In the genomic region with DNA sequence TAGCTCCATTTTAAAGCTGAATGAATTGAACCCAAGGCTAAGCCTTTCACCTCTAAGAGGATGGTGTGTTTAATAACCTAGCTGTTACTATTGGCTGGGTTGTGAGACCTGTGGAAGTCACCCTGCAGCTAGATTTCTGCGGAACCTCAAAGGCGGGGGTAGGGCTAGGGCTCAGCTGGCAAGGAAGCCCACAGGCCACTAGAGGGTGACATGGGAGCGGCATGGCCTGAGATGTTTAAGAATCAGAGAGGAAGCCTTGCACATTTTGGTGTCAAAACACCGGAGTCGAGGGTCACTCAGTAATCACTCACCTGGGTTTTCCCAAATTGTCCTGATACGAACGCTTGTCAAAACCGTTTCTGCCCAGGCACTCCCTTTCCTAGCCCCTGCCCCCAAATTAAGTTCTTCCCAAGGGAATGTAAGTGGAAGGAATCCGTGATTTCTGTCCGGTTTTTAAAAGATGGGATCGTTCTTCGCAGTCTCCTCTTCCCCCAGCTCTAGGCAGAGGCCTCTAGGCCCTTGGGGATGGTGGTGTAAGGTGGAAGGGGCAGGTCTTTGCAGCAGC, we compare ENCODE assay signal across 8 cellular contexts. TPM values are rescaled to one million over a fixed set of nuclear protein-coding genes. Genes with fewer than 3 reads are reported as not detected.
DNase-seq lines count a peak whose midpoint lies in the region; ATAC-seq and TF ChIP-seq lines count a peak whose summit lies in the region.

No MANE protein-coding gene starts in this region.

- H3K4me1 Mint-ChIP-seq in MCF 10A (ENCODE audit: insufficient read depth, unreplicated experiment) (peaks cover 13% of the 10 kb centered on the region), glutamatergic neuron (ENCODE audit: low read depth, unreplicated experiment) (peaks cover 39% of the 10 kb centered on the region)

- POLR2A ChIA-PET in MCF 10A (lab: Yijun Ruan, JAX), result interaction anchor here (1.0 kb wide), 1 partner anchor 195 kb away, joined by 4 read pairs; no protein-coding TSS in a partner anchor

- DNase-seq in T47D (ENCODE audit: low read depth in 1 of 2, low spot score in 1 of 2) (peak; percentile 43 to 66), MCF 10A (ENCODE audit: unreplicated experiment) (no peak), NOMO-1 treated with dmso at 0.1 percent for 144 hours (lab: John Stamatoyannopoulos, UW; ENCODE audit: unreplicated experiment) (peak; percentile 93), glutamatergic neuron (peak; percentile 67), NCI-H1048 (lab: John Stamatoyannopoulos, UW) (no peak)
- DNase-seq in activated T-cell treated with anti-CD3 and anti-CD28 coated beads, Interleukin-2, amount 50 U/mL, for 1 hour, result peak; percentile 65
- DNase-seq in stimulated activated CD4-positive, alpha-beta T cell treated with anti-CD3 and anti-CD28 coated beads, Interleukin-1b, Interleukin-23, amount 100 ng/mL, for 24 hours (ENCODE audit: low read depth in 4 of 4, low spot score in 1 of 4), result peak; percentile 23 to 52 (median 45)

- in situ Hi-C loops in T47D (cut with HindIII; ENCODE audit: low pct_unique_long_range_greater_than_20kb, low sequenced_read_pairs), result no loop called here

- H3K9me3 Mint-ChIP-seq in MCF 10A (ENCODE audit: unreplicated experiment) (no peaks in the 10 kb centered on the region), glutamatergic neuron (ENCODE audit: unreplicated experiment) (peaks cover 29% of the 10 kb centered on the region)

- BruUV-seq in MCF 10A (replicated peaks; lab: Mats Ljungman, UMichigan), result no TSS peak

- H3K27ac Mint-ChIP-seq in MCF 10A (ENCODE audit: low read depth, unreplicated experiment) (no peak overlapping the region), glutamatergic neuron (ENCODE audit: unreplicated experiment) (peak overlapping the region; percentile 78)

- intact Hi-C loops in MCF 10A (cut with micrococcal nuclease), result loop anchor here (10.0 kb wide), 1 partner anchor 261 kb away; no protein-coding TSS in a partner anchor

- no peak for ATAC-seq in GM19328 (IDR thresholded peaks at IDR 0.05; ENCODE audit: unreplicated experiment)

- CTCF ChIA-PET in MCF 10A (lab: Yijun Ruan, JAX), result interaction anchor here (1.0 to 4.8 kb wide), 2 partner anchors 13 to 195 kb away, joined by 4 to 32 read pairs; no protein-coding TSS in a partner anchor

- no peak overlapping the region for H3K4me3 Mint-ChIP-seq in MCF 10A (ENCODE audit: unreplicated experiment)
- H3K4me3 Mint-ChIP-seq in glutamatergic neuron (ENCODE audit: unreplicated experiment), result peak overlapping the region; percentile 60

- TF ChIP-seq CTCF in MCF 10A (IDR thresholded peaks at IDR 0.05; ENCODE audit: unreplicated experiment) (no peak), glutamatergic neuron (IDR thresholded peaks at IDR 0.05; ENCODE audit: partially characterized antibody, unreplicated experiment) (peak; percentile 29)

- H3K36me3 Mint-ChIP-seq in MCF 10A (ENCODE audit: insufficient read depth, unreplicated experiment), result peaks cover 7% of the 10 kb centered on the region
- no peaks in the 10 kb centered on the region for H3K36me3 Mint-ChIP-seq in glutamatergic neuron (ENCODE audit: unreplicated experiment)

- H3K27me3 Mint-ChIP-seq in MCF 10A (ENCODE audit: insufficient read depth, unreplicated experiment), result no peaks in the 10 kb centered on the region
- H3K27me3 Mint-ChIP-seq in glutamatergic neuron (ENCODE audit: unreplicated experiment), result peaks cover 14% of the 10 kb centered on the region

RNA-seq across cellular contexts. Expression of a gene that starts 3.8 kb away (rescaled TPM):
- total RNA-seq in MCF 10A (2022) (43.1 and 44.7 TPM in 2 replicates), glutamatergic neuron (ENCODE audit: unreplicated experiment) (44.1 TPM)

Comparison
In these comparisons a context has a peak if more than half of its experiments do, and no peak if none do; other contexts are left out.
1. DNase-seq: peak in T47D (2 of 2), NOMO-1 treated with dmso at 0.1 percent for 144 hours (single experiment), activated T-cell treated with anti-CD3 and anti-CD28 coated beads, Interleukin-2, amount 50 U/mL, for 1 hour (single experiment), glutamatergic neuron (single experiment) and stimulated activated CD4-positive, alpha-beta T cell treated with anti-CD3 and anti-CD28 coated beads, Interleukin-1b, Interleukin-23, amount 100 ng/mL, for 24 hours (4 of 4); none in MCF 10A (single experiment) and NCI-H1048 (single experiment).